In the genomic region with DNA sequence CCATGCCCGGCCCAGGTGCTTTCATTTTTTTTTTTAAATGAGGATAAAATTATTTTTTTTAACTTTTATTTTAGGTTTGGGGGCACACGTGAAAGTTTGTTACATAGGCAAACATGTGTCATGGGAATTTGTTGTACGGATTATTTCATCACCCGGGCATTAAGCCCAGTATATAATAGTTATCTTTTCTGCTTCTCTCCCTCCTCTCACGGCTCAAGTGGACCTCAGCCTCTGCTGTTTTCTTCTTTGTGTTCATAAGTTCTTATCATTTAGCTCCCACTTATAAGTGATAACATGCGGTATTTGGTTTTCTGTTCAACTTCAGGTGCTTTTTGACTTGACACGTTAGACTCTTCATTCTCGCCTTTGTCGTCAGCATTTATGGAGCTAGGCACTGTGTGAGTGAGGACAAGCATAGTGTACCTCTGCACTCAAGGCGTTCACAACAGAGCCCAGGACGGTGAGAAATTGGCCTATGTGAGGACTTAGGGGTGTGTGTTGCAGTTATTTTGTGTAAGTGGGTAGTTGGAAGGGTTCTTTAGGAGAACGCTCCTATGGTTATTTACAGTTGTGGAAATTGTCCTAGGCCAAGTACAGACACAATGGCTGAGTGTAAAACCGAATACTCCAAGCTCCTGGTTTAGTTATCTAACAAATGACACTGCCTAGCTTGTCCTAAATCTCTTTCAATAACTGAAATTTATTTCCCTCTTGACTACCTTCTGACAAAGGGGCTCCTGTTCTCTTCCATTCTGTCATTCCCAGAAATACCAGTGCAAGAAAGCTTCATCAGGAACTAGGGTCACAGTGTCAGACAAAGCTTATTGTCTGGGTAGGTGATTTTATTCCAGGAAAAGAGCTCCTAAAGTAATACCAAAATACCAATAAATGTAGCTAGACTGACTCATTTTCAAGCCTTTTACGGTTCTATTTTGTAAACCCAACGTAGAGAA, we compare ENCODE assay signal across 23 cellular contexts.
DNase-seq lines count a peak whose midpoint lies in the region; ATAC-seq, FAIRE-seq and TF ChIP-seq lines count a peak whose summit lies in the region.
"Had no signal": no experiment of that assay in that cellular context is flagged by ENCODE, and none has a peak within 500 bp of the region (broad histone marks: within the 10 kb centered on the region; RNA-seq: fewer than 3 reads in every experiment).

No MANE protein-coding gene starts in this region.

- peaks cover 37% of the 10 kb centered on the region for H3F3A ChIP-seq in GM23248 (ENCODE audit: insufficient read depth)

- H3K9me3 ChIP-seq in GM23248 (ENCODE audit: low read depth) (no peaks in the 10 kb centered on the region), heart left ventricle (no peaks in the 10 kb centered on the region), pancreas (no peaks in the 10 kb centered on the region)
- H3K9me3 ChIP-seq: tibial nerve had no signal

- no peak overlapping the region for H3K4me3 ChIP-seq in GM23248
- no peak overlapping the region for H3K4me3 ChIP-seq in heart left ventricle
- H3K4me3 ChIP-seq in pancreas = no peak overlapping the region
- H3K4me3 ChIP-seq: neural progenitor cell, tibial nerve had no signal

- DNase-seq in GM23248 (no peak), SW480 (ENCODE audit: low spot score) (peak; percentile 4), heart left ventricle (no peak), pancreas (no peak), activated gamma-delta T cell (lab: John Stamatoyannopoulos, UW) (no peak), HTR-8/SVneo (ENCODE audit: insufficient read length, low spot score) (no peak), putamen (ENCODE audit: low spot score) (no peak)
- DNase-seq in naive thymus-derived CD8-positive, alpha-beta T cell = no peak
- DNase-seq: activated CD4-positive, alpha-beta memory T cell treated with anti-CD3 and anti-CD28 coated beads, Interleukin-2, amount 10 ng/mL, durations not matched to agents 7 days and 5 days; activated T-cell treated with anti-CD3 and anti-CD28 coated beads, Interleukin-2, amount 50 U/mL, for 48 hours; CD4-positive, alpha-beta T cell; DMS79; NCI-H2029; NCI-H446; NK-92 treated with Interleukin-12 subunit alpha and Interleukin-12 subunit beta, amount 100 ng/mL, for 24 hours; stimulated activated naive CD4-positive, alpha-beta T cell; T-helper 1 cell had no signal

- no peaks in the 10 kb centered on the region for H3K27me3 ChIP-seq in GM23248 (replicated peaks; ENCODE audit: insufficient read depth)
- H3K27me3 ChIP-seq in heart left ventricle = no peaks in the 10 kb centered on the region
- no peaks in the 10 kb centered on the region for H3K27me3 ChIP-seq in pancreas
- H3K27me3 ChIP-seq: brain microvascular endothelial cell, neural progenitor cell, tibial nerve had no signal

- no peaks in the 10 kb centered on the region for H3K9me2 ChIP-seq in GM23248 (ENCODE audit: insufficient read depth)

- H3K4me3 Mint-ChIP-seq in naive thymus-derived CD8-positive, alpha-beta T cell = no peak overlapping the region
- H3K4me3 Mint-ChIP-seq: activated CD4-positive, alpha-beta memory T cell treated with anti-CD3 and anti-CD28 coated beads, Interleukin-2, amount 10 ng/mL, durations not matched to agents 7 days and 5 days; activated naive CD8-positive, alpha-beta T cell; CD4-positive, alpha-beta T cell; memory B cell; neural progenitor cell had no signal

- H3K4me1 ChIP-seq in GM23248 (ENCODE audit: insufficient read depth) = peaks cover 42% of the 10 kb centered on the region
- peaks cover 0 to 17% (median 2%) of the 10 kb centered on the region in 12 donors for H3K4me1 ChIP-seq in heart left ventricle
- H3K4me1 ChIP-seq in pancreas = peaks cover 5 to 17% (median 16%) of the 10 kb centered on the region in 3 donors
- H3K4me1 ChIP-seq: neural progenitor cell had no signal

- H3K36me3 ChIP-seq in GM23248 (ENCODE audit: low read depth) (no peaks in the 10 kb centered on the region), heart left ventricle (no peaks in the 10 kb centered on the region), pancreas (no peaks in the 10 kb centered on the region)
- H3K36me3 ChIP-seq: brain microvascular endothelial cell, neural progenitor cell, tibial nerve had no signal

- peaks cover 0 to 13% (median 0%) of the 10 kb centered on the region in 5 donors for H3K27me3 Mint-ChIP-seq in naive thymus-derived CD8-positive, alpha-beta T cell
- H3K27me3 Mint-ChIP-seq: activated CD4-positive, alpha-beta memory T cell treated with anti-CD3 and anti-CD28 coated beads, Interleukin-2, amount 10 ng/mL, durations not matched to agents 7 days and 5 days; activated naive CD8-positive, alpha-beta T cell; CD4-positive, alpha-beta T cell had no signal

- peak overlapping the region; percentile 53 for H3K4me2 ChIP-seq in GM23248 (ENCODE audit: unreplicated experiment)
- H3K4me2 ChIP-seq: neural progenitor cell had no signal

- H3K27ac Mint-ChIP-seq in naive thymus-derived CD8-positive, alpha-beta T cell = no peak overlapping the region
- H3K27ac Mint-ChIP-seq: activated CD4-positive, alpha-beta memory T cell treated with anti-CD3 and anti-CD28 coated beads, Interleukin-2, amount 10 ng/mL, durations not matched to agents 7 days and 5 days; activated naive CD8-positive, alpha-beta T cell; CD4-positive, alpha-beta T cell; memory B cell; neural progenitor cell had no signal

- no peak overlapping the region for H2AFZ ChIP-seq in GM23248
- H2AFZ ChIP-seq: neural progenitor cell had no signal

- FAIRE-seq in pancreas (lab: Jason Lieb, UNC) (no peak), HTR-8/SVneo (lab: Jason Lieb, UNC) (no peak)

- H3K27ac ChIP-seq in GM23248 (no peak overlapping the region), heart left ventricle (peak overlapping the region in 5 of 12 donors; percentile 3 to 49 (median 22)), pancreas (peak overlapping the region in 2 of 4 donors; percentile 24 to 38)
- H3K27ac ChIP-seq: brain microvascular endothelial cell, neural progenitor cell, tibial nerve, VCaP had no signal

- TF ChIP-seq CTCF in heart left ventricle (IDR thresholded peaks at IDR 0.05) = no peak
- TF ChIP-seq CTCF in pancreas (IDR thresholded peaks at IDR 0.05) = no peak

- H3K9ac ChIP-seq in GM23248 = no peak overlapping the region
- H3K9ac ChIP-seq: neural progenitor cell had no signal

- H4K20me1 ChIP-seq in GM23248 (ENCODE audit: insufficient read depth) = no peaks in the 10 kb centered on the region

- peaks cover 0 to 13% (median 0%) of the 10 kb centered on the region in 9 donors for H3K9me3 Mint-ChIP-seq in naive thymus-derived CD8-positive, alpha-beta T cell
- H3K9me3 Mint-ChIP-seq: CD4-positive, alpha-beta T cell; memory B cell; neural progenitor cell had no signal

- intact Hi-C loops in heart left ventricle (cut with DNase I) = loop anchor here in 2 of 10 donors (2.0 to 10.0 kb wide), 2 partner anchors 53 to 195 kb away; no protein-coding TSS in a partner anchor
- intact Hi-C loops in pancreas (cut with DNase I) = no loop called here

- in situ Hi-C loops in GM23248 (cut with MboI) = no loop called here

- ATAC-seq in heart left ventricle (peak; percentile 71 to 95 (median 78)), pancreas (peak in 3 of 4 donors; percentile 12 to 50 (median 42))
- no peak for ATAC-seq in naive thymus-derived CD8-positive, alpha-beta T cell

- WGBS in GM23248 (ENCODE audit: low coverage in 1 of 2, low lambda C conversion rate in 2 of 2, missing lambda C conversion rate in 2 of 2), 2 experiments = 83 to 85% methylated on average over 15 of the region's 15 CpGs
- 44 to 53% (median 48%) methylated on average over 15 of the region's 15 CpGs for WGBS in heart left ventricle, 4 donors
- WGBS in pancreas, 2 donors = 76 to 78% methylated on average over 15 of the region's 15 CpGs

- TF ChIP-seq POLR2A in heart left ventricle (IDR thresholded peaks at IDR 0.05) = no peak

- H3K79me2 ChIP-seq in GM23248 (ENCODE audit: insufficient read depth) = no peaks in the 10 kb centered on the region

- POLR2A ChIA-PET in naive thymus-derived CD8-positive, alpha-beta T cell (lab: Charles Lee) = no interaction called here

- H3K4me1 Mint-ChIP-seq in naive thymus-derived CD8-positive, alpha-beta T cell = no peaks in the 10 kb centered on the region
- H3K4me1 Mint-ChIP-seq: activated CD4-positive, alpha-beta memory T cell treated with anti-CD3 and anti-CD28 coated beads, Interleukin-2, amount 10 ng/mL, durations not matched to agents 7 days and 5 days; memory B cell had no signal

- no peaks in the 10 kb centered on the region for H3K36me3 Mint-ChIP-seq in naive thymus-derived CD8-positive, alpha-beta T cell
- H3K36me3 Mint-ChIP-seq: activated naive CD8-positive, alpha-beta T cell; memory B cell; neural progenitor cell had no signal

Comparison
In these comparisons a context has a peak if more than half of its experiments do, and no peak if none do; other contexts are left out.
1. ATAC-seq: peak in heart left ventricle (4 of 4) and pancreas (3 of 4); none in naive thymus-derived CD8-positive, alpha-beta T cell (0 of 2).